ENCODE assay signal across 22 cellular contexts in genomic region chr11:134752964-134753804, GRCh38.
"Had no signal": no experiment of that assay in that cellular context is flagged by ENCODE, and none has a peak within 500 bp of the region (broad histone marks: within the 10 kb centered on the region; RNA-seq: fewer than 3 reads in every experiment).

No MANE protein-coding gene starts in this region.

- H3K4me3 ChIP-seq: heart right ventricle, left lung, right lobe of liver, skin epidermis, suprapubic skin, tibial nerve had no signal

- DNase-seq: activated CD4-positive, alpha-beta T cell treated with anti-CD3 and anti-CD28 coated beads for 1 hour; activated CD4-positive, alpha-beta T cell treated with anti-CD3 and anti-CD28 coated beads, Interleukin-2, amount 50 U/mL, for 1 hour; activated effector memory CD4-positive, alpha-beta T cell treated with Interleukin-2 at 50 U/mL for 16 hours; activated naive CD4-positive, alpha-beta T cell treated with anti-CD3 and anti-CD28 coated beads for 36 hours; activated naive CD8-positive, alpha-beta T cell treated with anti-CD3 and anti-CD28 coated beads, Interleukin-2, amount 10 ng/mL, durations not matched to agents 7 days and 5 days; activated T-cell treated with anti-CD3 and anti-CD28 coated beads, Interleukin-2, amount 50 U/mL, for 72 hours; amniotic stem cell; cortex of kidney; heart right ventricle; kidney glomerular epithelial cell; left lung; mammary epithelial cell; midbrain; right lobe of liver; stimulated activated CD4-positive, alpha-beta T cell treated with anti-CD3 and anti-CD28 coated beads, Interleukin-1b, Interleukin-23, amount 100 ng/mL, for 48 hours had no signal

- H3K4me1 ChIP-seq: heart right ventricle, left lung, parathyroid adenoma, right lobe of liver, suprapubic skin, tibial nerve had no signal

- H3K4me1 Mint-ChIP-seq: activated naive CD8-positive, alpha-beta T cell treated with anti-CD3 and anti-CD28 coated beads, Interleukin-2, amount 10 ng/mL, durations not matched to agents 7 days and 5 days; T-cell had no signal

- H3K27ac Mint-ChIP-seq: activated naive CD4-positive, alpha-beta T cell treated with anti-CD3 and anti-CD28 coated beads for 36 hours; activated naive CD8-positive, alpha-beta T cell treated with anti-CD3 and anti-CD28 coated beads, Interleukin-2, amount 10 ng/mL, durations not matched to agents 7 days and 5 days; activated T-cell treated with anti-CD3 and anti-CD28 coated beads, Interleukin-2, amount 50 U/mL, for 72 hours; nephron; stimulated activated naive CD8-positive, alpha-beta T cell treated with anti-CD3 and anti-CD28 coated beads, Interleukin-15, Interleukin-2, amounts not matched to agents 100 ng/mL and 50 ng/mL, for 24 hours; T-cell had no signal

- ATAC-seq: activated T-cell treated with anti-CD3 and anti-CD28 coated beads, Interleukin-2, amount 50 U/mL, for 72 hours; heart right ventricle; left lung; right lobe of liver; T-cell had no signal

- H3K36me3 ChIP-seq: heart right ventricle, left lung, right lobe of liver, suprapubic skin, tibial nerve had no signal

- H3K9ac ChIP-seq: parathyroid adenoma had no signal

- H3K27ac ChIP-seq: heart right ventricle, left lung, parathyroid adenoma, right lobe of liver, skin epidermis, suprapubic skin, tibial nerve had no signal

- H3K36me3 Mint-ChIP-seq: activated naive CD8-positive, alpha-beta T cell treated with anti-CD3 and anti-CD28 coated beads, Interleukin-2, amount 10 ng/mL, durations not matched to agents 7 days and 5 days; T-cell had no signal

- H3K9me3 Mint-ChIP-seq: activated naive CD4-positive, alpha-beta T cell treated with anti-CD3 and anti-CD28 coated beads for 36 hours; activated naive CD8-positive, alpha-beta T cell treated with anti-CD3 and anti-CD28 coated beads, Interleukin-2, amount 10 ng/mL, durations not matched to agents 7 days and 5 days; activated T-cell treated with anti-CD3 and anti-CD28 coated beads, Interleukin-2, amount 50 U/mL, for 72 hours; stimulated activated naive CD8-positive, alpha-beta T cell treated with anti-CD3 and anti-CD28 coated beads, Interleukin-15, Interleukin-2, amounts not matched to agents 100 ng/mL and 50 ng/mL, for 24 hours had no signal

- H3K27me3 ChIP-seq: right lobe of liver, tibial nerve had no signal

- H3K9me3 ChIP-seq: right lobe of liver, suprapubic skin had no signal

- H3K4me3 Mint-ChIP-seq: activated naive CD4-positive, alpha-beta T cell treated with anti-CD3 and anti-CD28 coated beads for 36 hours; activated naive CD8-positive, alpha-beta T cell treated with anti-CD3 and anti-CD28 coated beads, Interleukin-2, amount 10 ng/mL, durations not matched to agents 7 days and 5 days; activated T-cell treated with anti-CD3 and anti-CD28 coated beads, Interleukin-2, amount 50 U/mL, for 72 hours; nephron; stimulated activated naive CD8-positive, alpha-beta T cell treated with anti-CD3 and anti-CD28 coated beads, Interleukin-15, Interleukin-2, amounts not matched to agents 100 ng/mL and 50 ng/mL, for 24 hours; T-cell had no signal

- H2AFZ ChIP-seq: parathyroid adenoma had no signal

- H3K27me3 Mint-ChIP-seq: stimulated activated naive CD8-positive, alpha-beta T cell treated with anti-CD3 and anti-CD28 coated beads, Interleukin-15, Interleukin-2, amounts not matched to agents 100 ng/mL and 50 ng/mL, for 24 hours had no signal

- H3K79me2 ChIP-seq: parathyroid adenoma had no signal
